16 cellular contexts compared by ENCODE assay signal in the genomic region with DNA sequence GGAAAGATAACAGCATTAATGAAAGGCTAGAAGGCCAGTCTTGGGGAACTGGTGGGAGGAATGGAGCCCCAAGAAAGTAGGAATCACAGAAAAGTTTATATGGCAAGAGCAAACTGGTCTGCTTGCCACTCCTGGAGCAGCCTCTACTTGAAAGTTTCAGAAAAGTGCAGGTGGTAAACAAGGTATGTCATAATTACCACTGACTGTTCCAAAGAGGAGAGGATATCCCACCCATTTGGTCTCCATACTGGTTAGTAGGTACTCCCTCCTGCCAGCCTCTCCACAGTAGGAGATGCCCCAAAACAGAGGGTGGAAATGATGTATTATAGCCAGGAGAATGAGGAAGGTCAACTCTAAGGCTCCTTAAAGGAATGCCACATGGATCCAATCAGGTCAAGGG.
"Had no signal": no experiment of that assay in that cellular context is flagged by ENCODE, and none has a peak within 500 bp of the region (broad histone marks: within the 10 kb centered on the region; RNA-seq: fewer than 3 reads in every experiment).

No MANE protein-coding gene starts in this region.

- H3K27ac Mint-ChIP-seq: naive B cell had no signal

- H3K9me3 Mint-ChIP-seq: naive B cell had no signal

- H3K36me3 Mint-ChIP-seq: naive B cell had no signal

- H3K27me3 ChIP-seq: esophagus muscularis mucosa, left lung, pancreas, sigmoid colon, SJCRH30 had no signal

- DNase-seq: activated gamma-delta T cell; activated T-cell treated with anti-CD3 and anti-CD28 coated beads for 4 hours; amniotic stem cell; caudate nucleus; hippocampal formation; kidney; left lung; naive B cell; pancreas; sigmoid colon; SJCRH30; stimulated activated CD4-positive, alpha-beta T cell treated with anti-CD3 and anti-CD28 coated beads, Interleukin-1b, Interleukin-23, amount 100 ng/mL, for 48 hours; T1000 had no signal

- ATAC-seq: left lung, pancreas had no signal

- H3K4me3 Mint-ChIP-seq: naive B cell had no signal

- H3K4me1 Mint-ChIP-seq: naive B cell had no signal

- H3K9me3 ChIP-seq: esophagus muscularis mucosa, left lung, pancreas, sigmoid colon, SJCRH30, thoracic aorta had no signal

- H3K27me3 Mint-ChIP-seq: naive B cell had no signal

- H3K27ac ChIP-seq: coronary artery, esophagus muscularis mucosa, left lung, pancreas, sigmoid colon, SJCRH30, thoracic aorta had no signal
